ENCODE assay signal across 18 cellular contexts in the genomic region with DNA sequence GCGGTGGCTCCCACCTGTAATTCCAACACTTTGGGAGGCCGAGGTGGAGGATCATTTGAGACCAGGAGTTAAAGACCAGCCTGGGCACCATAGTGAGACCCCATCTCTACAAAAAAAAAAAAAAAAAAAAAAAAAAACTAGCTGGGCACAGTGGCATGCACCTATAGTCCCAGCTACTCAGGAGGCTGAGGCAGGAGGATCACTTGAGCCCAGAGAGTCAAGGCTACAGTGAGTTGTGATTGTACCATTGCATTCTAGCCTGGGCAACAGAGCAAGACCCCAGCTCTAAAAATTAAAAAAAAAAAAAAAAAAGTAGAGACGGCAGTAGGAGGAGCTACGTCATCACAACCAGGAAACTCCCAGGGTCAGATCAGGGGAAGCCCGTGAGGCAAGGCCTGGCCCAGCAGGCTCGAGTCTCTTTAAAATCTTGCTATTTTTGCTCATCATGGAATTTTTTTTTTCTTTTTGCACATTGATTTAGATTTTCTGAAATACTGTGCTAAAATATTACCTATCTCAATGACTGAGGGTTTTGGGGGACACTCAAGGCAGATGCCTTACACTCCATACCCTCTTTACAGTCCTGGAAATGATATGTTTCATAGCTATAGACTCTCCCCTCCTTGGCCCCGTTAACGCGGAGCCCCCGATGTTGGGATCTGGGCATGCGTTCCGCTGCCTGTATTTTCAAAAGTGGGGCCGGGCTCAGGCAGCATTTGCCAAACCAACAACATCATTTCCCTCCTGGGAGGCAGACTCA. TPM values are rescaled to one million over a fixed set of nuclear protein-coding genes. Genes with fewer than 3 reads are reported as not detected.
A peak's percentile ranks its signal among the peaks of the same experiment; 100 is the strongest.
DNase-seq lines count a peak whose midpoint lies in the region; ATAC-seq and TF ChIP-seq lines count a peak whose summit lies in the region.
"Had no signal": no experiment of that assay in that cellular context is flagged by ENCODE, and none has a peak within 500 bp of the region (broad histone marks: within the 10 kb centered on the region; RNA-seq: fewer than 3 reads in every experiment).

No MANE protein-coding gene starts in this region.

- H3K27me3 Mint-ChIP-seq in T-helper 17 cell: no peaks in the 10 kb centered on the region
- no peaks in the 10 kb centered on the region for H3K27me3 Mint-ChIP-seq in effector memory CD8-positive, alpha-beta T cell
- no peaks in the 10 kb centered on the region for H3K27me3 Mint-ChIP-seq in type B pancreatic cell
- H3K27me3 Mint-ChIP-seq in progenitor cell of endocrine pancreas: no peaks in the 10 kb centered on the region

- H3K4me3 Mint-ChIP-seq in T-helper 17 cell (no peak overlapping the region), type B pancreatic cell (no peak overlapping the region), progenitor cell of endocrine pancreas (ENCODE audit: low read depth) (no peak overlapping the region)
- H3K4me3 Mint-ChIP-seq in effector memory CD8-positive, alpha-beta T cell: no peak overlapping the region
- H3K4me3 Mint-ChIP-seq: neural progenitor cell had no signal

- TF ChIP-seq CTCF in type B pancreatic cell (conservative IDR thresholded peaks at IDR 0.05) (no peak), progenitor cell of endocrine pancreas (IDR thresholded peaks at IDR 0.05; ENCODE audit: unreplicated experiment) (no peak)

- ATAC-seq in T-helper 17 cell: peak; percentile 72
- ATAC-seq in effector memory CD8-positive, alpha-beta T cell (replicated peaks): peak; percentile 49
- ATAC-seq: gastrocnemius medialis had no signal

- H3K36me3 Mint-ChIP-seq in T-helper 17 cell (ENCODE audit: low read depth) (peaks cover 3% of the 10 kb centered on the region), type B pancreatic cell (peaks cover 17% of the 10 kb centered on the region), progenitor cell of endocrine pancreas (ENCODE audit: insufficient read depth) (peaks cover 13% of the 10 kb centered on the region)
- H3K36me3 Mint-ChIP-seq in effector memory CD8-positive, alpha-beta T cell (ENCODE audit: insufficient read depth): peaks cover 94% of the 10 kb centered on the region

- H3K9me3 Mint-ChIP-seq in effector memory CD8-positive, alpha-beta T cell: no peaks in the 10 kb centered on the region
- H3K9me3 Mint-ChIP-seq in type B pancreatic cell: no peaks in the 10 kb centered on the region
- no peaks in the 10 kb centered on the region for H3K9me3 Mint-ChIP-seq in progenitor cell of endocrine pancreas (ENCODE audit: low read depth)
- H3K9me3 Mint-ChIP-seq: neural progenitor cell had no signal

- H3K9me3 ChIP-seq in T-helper 17 cell (ENCODE audit: control insufficient read depth, low read length, poor library complexity, severe bottlenecking): no peaks in the 10 kb centered on the region
- H3K9me3 ChIP-seq: gastrocnemius medialis, right atrium auricular region had no signal

- DNase-seq in stimulated activated CD4-positive, alpha-beta T cell treated with anti-CD3 and anti-CD28 coated beads, Interleukin-15, amount 100 ng/mL, for 24 hours: peak; percentile 24
- DNase-seq in stimulated activated CD4-positive, alpha-beta T cell treated with anti-CD3 and anti-CD28 coated beads, Interleukin-4, amount 100 ng/mL, for 1 hour: no peak
- no peak for DNase-seq in T-helper 17 cell
- DNase-seq in effector memory CD8-positive, alpha-beta T cell: no peak
- DNase-seq in type B pancreatic cell (ENCODE audit: extremely low spot score, unreplicated experiment): no peak
- DNase-seq in GF-D8 (lab: John Stamatoyannopoulos, UW): no peak
- DNase-seq in progenitor cell of endocrine pancreas (ENCODE audit: low spot score, unreplicated experiment): no peak
- DNase-seq in DMS53 treated with DMSO at 0.1 percent for 48 hours (lab: John Stamatoyannopoulos, UW; ENCODE audit: unreplicated experiment): no peak
- DNase-seq: caudate nucleus, DMS 273 treated with DMSO at 0.1 percent for 48 hours, gastrocnemius medialis, mammary epithelial cell, NCI-H146, NCI-H226, SIG-M5, T-helper 9 cell had no signal

- peak overlapping the region; percentile 80 for H3K27ac Mint-ChIP-seq in T-helper 17 cell
- peak overlapping the region in 1 of 2 donors; percentile 32 for H3K27ac Mint-ChIP-seq in effector memory CD8-positive, alpha-beta T cell
- H3K27ac Mint-ChIP-seq in type B pancreatic cell: peak overlapping the region; percentile 9
- no peak overlapping the region for H3K27ac Mint-ChIP-seq in progenitor cell of endocrine pancreas
- H3K27ac Mint-ChIP-seq: neural progenitor cell had no signal

- H3K4me1 Mint-ChIP-seq in T-helper 17 cell: no peaks in the 10 kb centered on the region
- peaks cover 0 to 3% of the 10 kb centered on the region in 2 donors for H3K4me1 Mint-ChIP-seq in effector memory CD8-positive, alpha-beta T cell (ENCODE audit: low read depth in 2 of 2)
- H3K4me1 Mint-ChIP-seq in type B pancreatic cell (ENCODE audit: unreplicated experiment): no peaks in the 10 kb centered on the region
- no peaks in the 10 kb centered on the region for H3K4me1 Mint-ChIP-seq in progenitor cell of endocrine pancreas (ENCODE audit: low read depth)
- H3K4me1 Mint-ChIP-seq: neural progenitor cell had no signal

RNA-seq across cellular contexts. Expression of a gene that starts 44.4 kb away (rescaled TPM):
- total RNA-seq in T-helper 17 cell: 10 to 100 TPM; 21.7 to 23.1 TPM
- 18.7 and 22.3 TPM in 2 replicates for total RNA-seq in type B pancreatic cell (ENCODE audit: low replicate concordance)
- total RNA-seq in progenitor cell of endocrine pancreas: 23.6 and 27.2 TPM in 2 replicates

RNA-seq across cellular contexts. Expression of a gene that starts 55.3 kb away (rescaled TPM):
- total RNA-seq in T-helper 17 cell: 10 to 100 TPM; 13.9 to 14.9 TPM
- 19.2 and 23.8 TPM in 2 replicates for total RNA-seq in type B pancreatic cell (ENCODE audit: low replicate concordance)
- 20.1 and 21.8 TPM in 2 replicates for total RNA-seq in progenitor cell of endocrine pancreas
